Comparison of ENCODE assay signal across 11 cellular contexts in genomic region chr1:180580237-180580636, GRCh38. TPM values are rescaled to one million over a fixed set of nuclear protein-coding genes. Genes with fewer than 3 reads are reported as not detected.
DNase-seq lines count a peak whose midpoint lies in the region; ATAC-seq and TF ChIP-seq lines count a peak whose summit lies in the region.
"Had no signal": no experiment of that assay in that cellular context is flagged by ENCODE, and none has a peak within 500 bp of the region (broad histone marks: within the 10 kb centered on the region; RNA-seq: fewer than 3 reads in every experiment).

No MANE protein-coding gene starts in this region.

- peak overlapping the region; percentile 40 for H3K27ac Mint-ChIP-seq in HFFc6
- H3K27ac Mint-ChIP-seq in brain: peak overlapping the region; percentile 9 to 83 (median 69)
- no peak overlapping the region for H3K27ac Mint-ChIP-seq in activated naive CD8-positive, alpha-beta T cell treated with anti-CD3 and anti-CD28 coated beads for 36 hours

- H3K27ac ChIP-seq in left lung: no peak overlapping the region
- H3K27ac ChIP-seq: SK-N-MC had no signal

- no peaks in the 10 kb centered on the region for H3K27me3 ChIP-seq in left lung

- intact Hi-C loops in left lung (cut with DNase I): no loop called here

- peak; percentile 44 for DNase-seq in AG20443 (ENCODE audit: low spot score)
- DNase-seq in HFFc6: peak; percentile 46
- no peak for DNase-seq in left lung
- DNase-seq in mesenteric fat pad (ENCODE audit: low spot score): no peak
- DNase-seq in activated naive CD8-positive, alpha-beta T cell treated with anti-CD3 and anti-CD28 coated beads for 36 hours: no peak
- DNase-seq: MM.1S had no signal

- H3K36me3 ChIP-seq in left lung: no peaks in the 10 kb centered on the region

- no peak overlapping the region for H3K4me3 ChIP-seq in left lung
- H3K4me3 ChIP-seq: SK-N-MC had no signal

- no peaks in the 10 kb centered on the region for H3K27me3 Mint-ChIP-seq in HFFc6 (ENCODE audit: insufficient read depth)
- H3K27me3 Mint-ChIP-seq in brain: peaks cover 6% of the 10 kb centered on the region
- no peaks in the 10 kb centered on the region for H3K27me3 Mint-ChIP-seq in activated naive CD8-positive, alpha-beta T cell treated with anti-CD3 and anti-CD28 coated beads for 36 hours

- ATAC-seq in left lung: peak; percentile 82
- no peak for ATAC-seq in HG02798 (IDR thresholded peaks at IDR 0.05; ENCODE audit: poor library complexity, unreplicated experiment)
- no peak for ATAC-seq in HG03196 (IDR thresholded peaks at IDR 0.05; ENCODE audit: unreplicated experiment)

- no peaks in the 10 kb centered on the region for H3K9me3 ChIP-seq in left lung

- H3K9me3 Mint-ChIP-seq in HFFc6 (no peaks in the 10 kb centered on the region), brain (peaks cover 3 to 19% (median 5%) of the 10 kb centered on the region in 5 experiments)
- H3K9me3 Mint-ChIP-seq in activated naive CD8-positive, alpha-beta T cell treated with anti-CD3 and anti-CD28 coated beads for 36 hours: no peaks in the 10 kb centered on the region

- H3K4me1 Mint-ChIP-seq in HFFc6 (ENCODE audit: low read depth) (peaks cover 32% of the 10 kb centered on the region), brain (peaks cover 29% of the 10 kb centered on the region)
- H3K4me1 Mint-ChIP-seq in activated naive CD8-positive, alpha-beta T cell treated with anti-CD3 and anti-CD28 coated beads for 36 hours: peaks cover 4% of the 10 kb centered on the region

- H3K4me1 ChIP-seq in left lung: no peaks in the 10 kb centered on the region

- no peak for TF ChIP-seq CTCF in HFFc6 (IDR thresholded peaks at IDR 0.05)
- TF ChIP-seq CTCF in brain (conservative IDR thresholded peaks at IDR 0.05): no peak
- TF ChIP-seq CTCF in left lung (IDR thresholded peaks at IDR 0.05): no peak

- H3K36me3 Mint-ChIP-seq in HFFc6 (ENCODE audit: low read depth) (no peaks in the 10 kb centered on the region), brain (no peaks in the 10 kb centered on the region)
- no peaks in the 10 kb centered on the region for H3K36me3 Mint-ChIP-seq in activated naive CD8-positive, alpha-beta T cell treated with anti-CD3 and anti-CD28 coated beads for 36 hours

- H3K4me3 Mint-ChIP-seq in HFFc6 (no peak overlapping the region), brain (peak overlapping the region in 1 of 5 experiments; percentile 55)
- no peak overlapping the region for H3K4me3 Mint-ChIP-seq in activated naive CD8-positive, alpha-beta T cell treated with anti-CD3 and anti-CD28 coated beads for 36 hours

RNA-seq across cellular contexts. Expression of gene OVAAL, which starts 21.5 kb away (rescaled TPM):
- total RNA-seq in HFFc6 (2021; fragmentation: NEBNext Ultra II Directional; extraction: Animal tissue kit (Norgen Biotek cat#: 25700)): not detected
- polyA plus RNA-seq in brain (ENCODE audit: insufficient read depth, low read depth, low replicate concordance): not detected
- total RNA-seq in left lung: not detected
- not detected for total RNA-seq in mesenteric fat pad
- not detected for total RNA-seq in activated naive CD8-positive, alpha-beta T cell treated with anti-CD3 and anti-CD28 coated beads for 36 hours
- total RNA-seq: chondrocyte had no signal

RNA-seq across cellular contexts. Expression of gene XPR1, which starts 51.6 kb away (rescaled TPM):
- total RNA-seq in HFFc6 (2021; fragmentation: NEBNext Ultra II Directional; extraction: Animal tissue kit (Norgen Biotek cat#: 25700)): 10 to 100 TPM; 25.0 to 44.7 (median 34.0) TPM
- polyA plus RNA-seq in brain (ENCODE audit: insufficient read depth, low read depth, low replicate concordance): 18.7 TPM
- total RNA-seq in left lung: 10 to 100 TPM; 33.3 to 34.2 TPM
- 15.8 TPM for total RNA-seq in mesenteric fat pad
- total RNA-seq in activated naive CD8-positive, alpha-beta T cell treated with anti-CD3 and anti-CD28 coated beads for 36 hours: 10 to 100 TPM; 15.0 to 20.0 TPM

Comparison
In these comparisons a context has a peak if more than half of its experiments do, and no peak if none do; other contexts are left out.
1. DNase-seq: peak in AG20443 (single experiment) and HFFc6 (single experiment); none in left lung (0 of 2), mesenteric fat pad (single experiment) and activated naive CD8-positive, alpha-beta T cell treated with anti-CD3 and anti-CD28 coated beads for 36 hours (single experiment).